1 cellular context compared by ENCODE assay signal in the genomic region with DNA sequence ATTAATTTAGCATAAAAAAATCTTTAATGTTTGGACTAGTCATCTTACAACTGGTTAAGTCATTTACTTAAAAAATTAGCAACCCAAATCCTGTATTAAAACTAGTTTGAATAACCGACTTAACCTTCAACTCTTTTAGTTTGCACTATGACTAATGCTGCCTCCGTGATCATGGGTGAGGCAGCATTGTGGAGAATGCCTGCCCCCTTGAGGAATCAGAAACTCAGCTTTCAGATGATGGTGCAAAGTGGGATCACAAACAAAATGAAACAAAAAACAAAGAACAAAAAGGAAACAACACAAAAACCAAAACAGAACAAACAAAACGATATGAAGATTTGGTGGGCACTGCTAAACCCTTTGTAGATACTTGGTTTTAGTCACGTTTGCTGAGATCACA.
TF ChIP-seq lines count a peak whose summit lies in the region.

No MANE protein-coding gene starts in this region.

TF ChIP-seq in IMR-90, 13 proteins besides CTCF, POLR2A, EP300 and RAD21:
- TF ChIP-seq, protein P1, sequence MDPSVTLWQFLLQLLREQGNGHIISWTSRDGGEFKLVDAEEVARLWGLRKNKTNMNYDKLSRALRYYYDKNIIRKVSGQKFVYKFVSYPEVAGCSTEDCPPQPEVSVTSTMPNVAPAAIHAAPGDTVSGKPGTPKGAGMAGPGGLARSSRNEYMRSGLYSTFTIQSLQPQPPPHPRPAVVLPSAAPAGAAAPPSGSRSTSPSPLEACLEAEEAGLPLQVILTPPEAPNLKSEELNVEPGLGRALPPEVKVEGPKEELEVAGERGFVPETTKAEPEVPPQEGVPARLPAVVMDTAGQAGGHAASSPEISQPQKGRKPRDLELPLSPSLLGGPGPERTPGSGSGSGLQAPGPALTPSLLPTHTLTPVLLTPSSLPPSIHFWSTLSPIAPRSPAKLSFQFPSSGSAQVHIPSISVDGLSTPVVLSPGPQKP (IDR thresholded peaks at IDR 0.05; ENCODE audit: borderline replicate concordance, low read depth, low read length): no peak
- TF ChIP-seq MXI1 (IDR thresholded peaks at IDR 0.05; ENCODE audit: borderline replicate concordance, low read depth, low read length) (no peak), CHD1 (IDR thresholded peaks at IDR 0.05; ENCODE audit: low read depth, low read length) (no peak), RFX5 (IDR thresholded peaks at IDR 0.05; ENCODE audit: low read depth, low read length) (no peak), NFE2L2 (IDR thresholded peaks at IDR 0.05; ENCODE audit: low read depth, low read length) (no peak)
TF ChIP-seq in IMR-90: peak in this region for 0.
